11 cellular contexts compared by ENCODE assay signal in genomic region chr2:240972636-240973521, GRCh38. TPM values are rescaled to one million over a fixed set of nuclear protein-coding genes. Genes with fewer than 3 reads are reported as not detected.
DNase-seq lines count a peak whose midpoint lies in the region; ATAC-seq, FAIRE-seq and TF ChIP-seq lines count a peak whose summit lies in the region.
"Had no signal": no experiment of that assay in that cellular context is flagged by ENCODE, and none has a peak within 500 bp of the region (broad histone marks: within the 10 kb centered on the region; RNA-seq: fewer than 3 reads in every experiment).

No MANE protein-coding gene starts in this region.

- H3K4me3 ChIP-seq in AG09309 (ENCODE audit: control insufficient read depth, low read depth, low read length) (no peak overlapping the region), mucosa of descending colon (no peak overlapping the region)
- H3K4me3 ChIP-seq: K562 had no signal

- H3K4me1 ChIP-seq in mucosa of descending colon (ENCODE audit: low read depth): no peaks in the 10 kb centered on the region

- H3K9me3 ChIP-seq in mucosa of descending colon: no peaks in the 10 kb centered on the region

- FAIRE-seq in endometrium (lab: Jason Lieb, UNC): peak; percentile 93
- FAIRE-seq in RCC 7860 (lab: Jason Lieb, UNC): no peak
- FAIRE-seq: K562 had no signal

- ATAC-seq in mucosa of descending colon (no peak), GM21529 (IDR thresholded peaks at IDR 0.05; ENCODE audit: unreplicated experiment) (no peak)
- ATAC-seq: K562 had no signal

- TF ChIP-seq CTCF in AG09309 (IDR thresholded peaks at IDR 0.05; ENCODE audit: control insufficient read depth, insufficient read depth, low read depth, low read length, missing control alignments) (no peak), mucosa of descending colon (IDR thresholded peaks at IDR 0.05) (no peak)

- intact Hi-C loops in mucosa of descending colon (cut with DNase I, micrococcal nuclease): no loop called here

- DNase-seq in AG09309 (ENCODE audit: low read depth) (peak; percentile 52), NCI-H1105 treated with DMSO at 0.1 percent for 48 hours (lab: John Stamatoyannopoulos, UW) (peak; percentile 27), mucosa of descending colon (peak in 2 of 3 donors; percentile 16 to 51), HCEC 1CT (no peak), NCI-H128 (lab: John Stamatoyannopoulos, UW; ENCODE audit: unreplicated experiment) (no peak), RCC 7860 (ENCODE audit: low spot score) (no peak)
- DNase-seq: CD4-positive, CD25-positive, alpha-beta regulatory T cell; NCI-H524 treated with DMSO at 0.1 percent for 48 hours had no signal

- no peaks in the 10 kb centered on the region for H3K36me3 ChIP-seq in mucosa of descending colon (ENCODE audit: low read depth)

RNA-seq across cellular contexts. Expression of gene SNED1, which starts 25.5 kb away (rescaled TPM):
- total RNA-seq in mucosa of descending colon: 10 to 100 TPM in 2 of 3 donors, 1 to 10 TPM in 1; 7.0 to 16.3 (median 14.1) TPM

Comparison
In these comparisons a context has a peak if more than half of its experiments do, and no peak if none do; other contexts are left out.
1. DNase-seq: peak in AG09309 (single experiment), NCI-H1105 treated with DMSO at 0.1 percent for 48 hours (single experiment) and mucosa of descending colon (2 of 3); none in HCEC 1CT (single experiment), NCI-H128 (single experiment) and RCC 7860 (single experiment).